In genomic region chr15:58330468-58330793, GRCh38 we compare ENCODE assay signal across 1 cellular context.
TF ChIP-seq lines count a peak whose summit lies in the region.

No MANE protein-coding gene starts in this region.

TF ChIP-seq in HCT116, 20 proteins besides CTCF, POLR2A, EP300 and RAD21 (continued from another document):
- TF ChIP-seq ZBTB33 (IDR thresholded peaks at IDR 0.05; ENCODE audit: extremely low read depth, insufficient replicate concordance, low read length) (no peak), EGR1 (IDR thresholded peaks at IDR 0.05; ENCODE audit: low read depth) (no peak), CBX3 (IDR thresholded peaks at IDR 0.05; ENCODE audit: low read depth) (no peak), ZFX (IDR thresholded peaks at IDR 0.05) (no peak), JUND (IDR thresholded peaks at IDR 0.05) (no peak), YY1 (IDR thresholded peaks at IDR 0.05; ENCODE audit: extremely low read depth, insufficient replicate concordance, low read depth, low read length) (no peak), POLR2AphosphoS5 (IDR thresholded peaks at IDR 0.05; ENCODE audit: low read depth, low read length) (no peak)
TF ChIP-seq in HCT116: peak in this region for 0.
